In the genomic region with DNA sequence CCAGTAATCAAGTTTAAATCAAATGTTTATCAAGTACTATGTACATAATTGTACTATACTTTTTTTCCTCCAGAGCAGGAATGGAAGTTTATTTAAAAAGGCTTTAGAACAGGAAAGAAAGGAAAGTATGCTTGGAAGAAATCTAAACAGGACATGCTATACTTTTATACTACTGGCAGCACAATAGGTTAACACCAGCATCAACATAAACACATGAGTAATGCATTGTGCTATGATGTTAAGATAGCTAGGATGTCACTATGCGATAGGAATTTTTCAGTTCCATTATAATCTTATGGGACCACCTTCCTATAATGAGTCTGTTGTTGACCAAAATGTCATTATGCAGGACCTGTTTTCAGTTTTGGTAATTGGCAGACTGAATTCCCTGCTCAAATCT, we compare ENCODE assay signal across 16 cellular contexts. TPM values are rescaled to one million over a fixed set of nuclear protein-coding genes. Genes with fewer than 3 reads are reported as not detected.
DNase-seq lines count a peak whose midpoint lies in the region; ATAC-seq and TF ChIP-seq lines count a peak whose summit lies in the region.
"Had no signal": no experiment of that assay in that cellular context is flagged by ENCODE, and none has a peak within 500 bp of the region (broad histone marks: within the 10 kb centered on the region; RNA-seq: fewer than 3 reads in every experiment).

No MANE protein-coding gene starts in this region.

- POLR2A ChIA-PET in RWPE1 (lab: Yijun Ruan, JAX; ENCODE audit: low non-redundant PET) (no interaction called here), SK-N-SH (lab: Yijun Ruan, JAX) (no interaction called here)

- H3K4me3 ChIP-seq in choroid plexus epithelial cell (ENCODE audit: low read depth, low read length) (no peak overlapping the region), SK-N-SH (ENCODE audit: low read depth in 2 of 2, low read length in 1 of 2) (no peak overlapping the region)
- H3K4me3 ChIP-seq: GM12878 had no signal

- H3K27me3 Mint-ChIP-seq in stimulated activated naive B cell treated with anti-CD40 and anti-IgM and Interleukin-4, amounts not matched to agents 10 μg/mL and 1 μg/mL and 100 μg/mL, for 72 hours: no peaks in the 10 kb centered on the region
- H3K27me3 Mint-ChIP-seq: IgD-negative memory B cell had no signal

- peak; percentile 34 for DNase-seq in HCEC 1CT
- DNase-seq in choroid plexus epithelial cell (ENCODE audit: low read depth): peak; percentile 16
- peak; percentile 52 for DNase-seq in iris pigment epithelial cell (ENCODE audit: low read depth)
- no peak for DNase-seq in stimulated activated naive B cell treated with anti-CD40 and anti-IgM and Interleukin-4, amounts not matched to agents 10 μg/mL and 1 μg/mL and 100 μg/mL, for 72 hours
- DNase-seq in RWPE1 (ENCODE audit: low spot score): no peak
- DNase-seq in SK-N-SH: no peak
- no peak for DNase-seq in cerebellum (ENCODE audit: low spot score)
- DNase-seq: DMS53, KG1 had no signal

- peaks cover 23 to 24% of the 10 kb centered on the region in 2 donors for H3K36me3 Mint-ChIP-seq in stimulated activated naive B cell treated with anti-CD40 and anti-IgM and Interleukin-4, amounts not matched to agents 10 μg/mL and 1 μg/mL and 100 μg/mL, for 72 hours

- H3K4me3 Mint-ChIP-seq in stimulated activated naive B cell treated with anti-CD40 and anti-IgM and Interleukin-4, amounts not matched to agents 10 μg/mL and 1 μg/mL and 100 μg/mL, for 72 hours: no peak overlapping the region
- H3K4me3 Mint-ChIP-seq: CD14-positive monocyte, IgD-negative memory B cell had no signal

- no peak for TF ChIP-seq RAD21 in SK-N-SH (IDR thresholded peaks at IDR 0.05; ENCODE audit: low read length)

- H3F3A ChIP-seq in SK-N-SH (replicated peaks; ENCODE audit: insufficient read depth): no peaks in the 10 kb centered on the region

- peaks cover 5 to 9% of the 10 kb centered on the region in 2 donors for H3K9me3 Mint-ChIP-seq in stimulated activated naive B cell treated with anti-CD40 and anti-IgM and Interleukin-4, amounts not matched to agents 10 μg/mL and 1 μg/mL and 100 μg/mL, for 72 hours

- TF ChIP-seq CTCF in choroid plexus epithelial cell (conservative IDR thresholded peaks at IDR 0.05; ENCODE audit: low read depth, low read length) (no peak), RWPE1 (conservative IDR thresholded peaks at IDR 0.05; ENCODE audit: low read depth) (no peak), SK-N-SH (IDR thresholded peaks at IDR 0.05) (no peak)

- H3K9me2 ChIP-seq in SK-N-SH: no peaks in the 10 kb centered on the region

- no peak for TF ChIP-seq EP300 in SK-N-SH (IDR thresholded peaks at IDR 0.05; ENCODE audit: borderline replicate concordance in 1 of 2, low read depth in 1 of 2, low read length in 1 of 2)

- no peaks in the 10 kb centered on the region for H3K9me3 ChIP-seq in SK-N-SH

- no peak overlapping the region for H2AFZ ChIP-seq in SK-N-SH (ENCODE audit: low read depth)

- no peak for ATAC-seq in stimulated activated naive B cell treated with anti-CD40 and anti-IgM and Interleukin-4, amounts not matched to agents 10 μg/mL and 1 μg/mL and 100 μg/mL, for 72 hours (replicated peaks)
- no peak for ATAC-seq in GM19452 (IDR thresholded peaks at IDR 0.05; ENCODE audit: unreplicated experiment)
- ATAC-seq: GM12878, HCT116 had no signal

- H3K4me2 ChIP-seq in SK-N-SH: no peak overlapping the region

- H3K27ac ChIP-seq in RWPE1 (no peak overlapping the region), SK-N-SH (ENCODE audit: low read depth in 2 of 2, low read length in 1 of 2) (no peak overlapping the region)

- H3K36me3 ChIP-seq in SK-N-SH (replicated peaks in 1 of 2; ENCODE audit: control insufficient read depth in 1 of 2, insufficient read depth in 2 of 2, low read length in 1 of 2): peaks cover 0 to 4% of the 10 kb centered on the region in 2 experiments

- H3K9ac ChIP-seq in SK-N-SH: no peak overlapping the region

- no peaks in the 10 kb centered on the region for H3K4me1 ChIP-seq in SK-N-SH (ENCODE audit: control insufficient read depth in 1 of 2, insufficient read depth in 2 of 2, low read depth in 1 of 2, low read length in 1 of 2)

- no peaks in the 10 kb centered on the region for H4K20me1 ChIP-seq in SK-N-SH (ENCODE audit: insufficient read depth)

- H3K27me3 ChIP-seq in SK-N-SH (ENCODE audit: insufficient read depth): no peaks in the 10 kb centered on the region

- no peaks in the 10 kb centered on the region for H3K4me1 Mint-ChIP-seq in stimulated activated naive B cell treated with anti-CD40 and anti-IgM and Interleukin-4, amounts not matched to agents 10 μg/mL and 1 μg/mL and 100 μg/mL, for 72 hours
- H3K4me1 Mint-ChIP-seq: CD14-positive monocyte, IgD-negative memory B cell had no signal

- H3K79me2 ChIP-seq in SK-N-SH (ENCODE audit: insufficient read depth): no peaks in the 10 kb centered on the region

- WGBS in SK-N-SH (ENCODE audit: low lambda C conversion rate): 94% methylated on average over 1 of the region's 1 CpG

- CTCF ChIA-PET in RWPE1 (lab: Yijun Ruan, JAX): no interaction called here
- CTCF ChIA-PET in SK-N-SH (lab: Yijun Ruan, JAX): no interaction called here

- H3K27ac Mint-ChIP-seq in stimulated activated naive B cell treated with anti-CD40 and anti-IgM and Interleukin-4, amounts not matched to agents 10 μg/mL and 1 μg/mL and 100 μg/mL, for 72 hours: peak overlapping the region; percentile 9
- H3K27ac Mint-ChIP-seq: CD14-positive monocyte, IgD-negative memory B cell had no signal

TF ChIP-seq in SK-N-SH, 30 proteins besides CTCF, POLR2A, EP300 and RAD21 (continues in another document):
- no peak for TF ChIP-seq RFX5 (IDR thresholded peaks at IDR 0.05; ENCODE audit: low read length)
- no peak for TF ChIP-seq NRF1 (IDR thresholded peaks at IDR 0.05; ENCODE audit: low read depth, low read length)
- TF ChIP-seq GATA2 (CRISPR knock-in tag; IDR thresholded peaks at IDR 0.05): no peak
- TF ChIP-seq, protein P1, sequence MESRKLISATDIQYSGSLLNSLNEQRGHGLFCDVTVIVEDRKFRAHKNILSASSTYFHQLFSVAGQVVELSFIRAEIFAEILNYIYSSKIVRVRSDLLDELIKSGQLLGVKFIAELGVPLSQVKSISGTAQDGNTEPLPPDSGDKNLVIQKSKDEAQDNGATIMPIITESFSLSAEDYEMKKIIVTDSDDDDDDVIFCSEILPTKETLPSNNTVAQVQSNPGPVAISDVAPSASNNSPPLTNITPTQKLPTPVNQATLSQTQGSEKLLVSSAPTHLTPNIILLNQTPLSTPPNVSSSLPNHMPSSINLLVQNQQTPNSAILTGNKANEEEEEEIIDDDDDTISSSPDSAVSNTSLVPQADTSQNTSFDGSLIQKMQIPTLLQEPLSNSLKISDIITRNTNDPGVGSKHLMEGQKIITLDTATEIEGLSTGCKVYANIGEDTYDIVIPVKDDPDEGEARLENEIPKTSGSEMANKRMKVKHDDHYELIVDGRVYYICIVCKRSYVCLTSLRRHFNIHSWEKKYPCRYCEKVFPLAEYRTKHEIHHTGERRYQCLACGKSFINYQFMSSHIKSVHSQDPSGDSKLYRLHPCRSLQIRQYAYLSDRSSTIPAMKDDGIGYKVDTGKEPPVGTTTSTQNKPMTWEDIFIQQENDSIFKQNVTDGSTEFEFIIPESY (IDR thresholded peaks at IDR 0.05; ENCODE audit: borderline replicate concordance, low read depth): no peak
- no peak for TF ChIP-seq RCOR1 (IDR thresholded peaks at IDR 0.05; ENCODE audit: low read length)
- TF ChIP-seq MEF2A (IDR thresholded peaks at IDR 0.05; ENCODE audit: borderline replicate concordance, low read depth): no peak
- no peak for TF ChIP-seq FOXM1 (IDR thresholded peaks at IDR 0.05; ENCODE audit: low read depth)
- TF ChIP-seq, protein P2, sequence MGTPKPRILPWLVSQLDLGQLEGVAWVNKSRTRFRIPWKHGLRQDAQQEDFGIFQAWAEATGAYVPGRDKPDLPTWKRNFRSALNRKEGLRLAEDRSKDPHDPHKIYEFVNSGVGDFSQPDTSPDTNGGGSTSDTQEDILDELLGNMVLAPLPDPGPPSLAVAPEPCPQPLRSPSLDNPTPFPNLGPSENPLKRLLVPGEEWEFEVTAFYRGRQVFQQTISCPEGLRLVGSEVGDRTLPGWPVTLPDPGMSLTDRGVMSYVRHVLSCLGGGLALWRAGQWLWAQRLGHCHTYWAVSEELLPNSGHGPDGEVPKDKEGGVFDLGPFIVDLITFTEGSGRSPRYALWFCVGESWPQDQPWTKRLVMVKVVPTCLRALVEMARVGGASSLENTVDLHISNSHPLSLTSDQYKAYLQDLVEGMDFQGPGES (IDR thresholded peaks at IDR 0.05; ENCODE audit: low read depth, low read length): no peak
- no peak for TF ChIP-seq TAF1 (IDR thresholded peaks at IDR 0.05; ENCODE audit: borderline replicate concordance, low read depth, low read length)
- no peak for TF ChIP-seq YY1 (IDR thresholded peaks at IDR 0.05; ENCODE audit: low read depth)
- no peak for TF ChIP-seq SMC3 (IDR thresholded peaks at IDR 0.05; ENCODE audit: low read depth, low read length)
- no peak for TF ChIP-seq EZH2phosphoT487 (IDR thresholded peaks at IDR 0.05; ENCODE audit: borderline replicate concordance, low read depth)
- TF ChIP-seq FOXJ3 (CRISPR knock-in tag; IDR thresholded peaks at IDR 0.05): no peak
- TF ChIP-seq FOSL2 (IDR thresholded peaks at IDR 0.05; ENCODE audit: borderline replicate concordance, low read depth): no peak
- no peak for TF ChIP-seq MAX (IDR thresholded peaks at IDR 0.05; ENCODE audit: low read depth)
- no peak for TF ChIP-seq TCF12 (IDR thresholded peaks at IDR 0.05)

RNA-seq across cellular contexts. Expression of gene ANKS1B, which starts 41.5 kb away (rescaled TPM):
- 1.8 and 2.3 TPM in 2 replicates for polyA plus RNA-seq in SK-N-SH (2012; rRNA removed)
- polyA plus RNA-seq in SK-N-SH (2012; cell fraction: cytosol; rRNA removed): 1.8 and 1.9 TPM in 2 replicates
- polyA plus RNA-seq in SK-N-SH (2012; cell fraction: nucleus; rRNA removed): 2.0 and 3.9 TPM in 2 replicates
- 331 TPM for total RNA-seq in cerebellum
- total RNA-seq: G401, GM12878, HT-29 had no signal
- polyA plus RNA-seq: CD14-positive monocyte, IgD-negative memory B cell had no signal

Comparison
In these comparisons a context has a peak if more than half of its experiments do, and no peak if none do; other contexts are left out.
1. DNase-seq: peak in HCEC 1CT (single experiment), choroid plexus epithelial cell (single experiment) and iris pigment epithelial cell (single experiment); none in stimulated activated naive B cell treated with anti-CD40 and anti-IgM and Interleukin-4, amounts not matched to agents 10 μg/mL and 1 μg/mL and 100 μg/mL, for 72 hours (single experiment), RWPE1 (single experiment), SK-N-SH (single experiment) and cerebellum (single experiment).